ENCODE assay signal across 12 cellular contexts in the genomic region with DNA sequence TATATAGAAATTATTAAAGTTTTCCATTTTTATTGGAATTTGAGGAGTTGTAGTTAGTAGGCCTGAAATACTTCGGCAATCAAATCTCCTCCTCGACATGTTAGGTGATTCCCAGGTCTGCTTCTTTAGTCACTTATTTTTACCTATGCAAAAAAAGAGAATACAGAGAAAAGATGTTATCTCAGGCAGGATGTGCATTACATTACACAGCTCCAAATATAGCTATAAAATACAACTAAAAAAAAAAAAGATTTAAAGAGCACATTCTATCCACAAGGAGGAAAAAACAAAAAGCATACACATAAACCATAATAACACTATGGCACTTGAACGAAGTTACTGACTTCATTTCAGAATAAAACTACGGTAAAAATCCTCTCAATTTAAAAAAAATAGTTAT. TPM values are rescaled to one million over a fixed set of nuclear protein-coding genes. Genes with fewer than 3 reads are reported as not detected.
DNase-seq lines count a peak whose midpoint lies in the region; FAIRE-seq and TF ChIP-seq lines count a peak whose summit lies in the region.
"Had no signal": no experiment of that assay in that cellular context is flagged by ENCODE, and none has a peak within 500 bp of the region (broad histone marks: within the 10 kb centered on the region; RNA-seq: fewer than 3 reads in every experiment).

No MANE protein-coding gene starts in this region.

- peak overlapping the region; percentile 68 for H3K4me3 Mint-ChIP-seq in activated CD4-positive, alpha-beta T cell treated with anti-CD3 and anti-CD28 coated beads, Interleukin-2, amount 10 ng/mL, durations not matched to agents 7 days and 5 days
- H3K4me3 Mint-ChIP-seq in astrocyte (ENCODE audit: unreplicated experiment) (no peak overlapping the region), osteocyte (ENCODE audit: unreplicated experiment) (no peak overlapping the region)

- H3K4me1 Mint-ChIP-seq in activated CD4-positive, alpha-beta T cell treated with anti-CD3 and anti-CD28 coated beads, Interleukin-2, amount 10 ng/mL, durations not matched to agents 7 days and 5 days = peaks cover 58% of the 10 kb centered on the region
- peaks cover 46% of the 10 kb centered on the region for H3K4me1 Mint-ChIP-seq in astrocyte (ENCODE audit: low read depth, unreplicated experiment)
- H3K4me1 Mint-ChIP-seq in osteocyte (ENCODE audit: unreplicated experiment) = peaks cover 77% of the 10 kb centered on the region

- H2AFZ ChIP-seq in astrocyte (ENCODE audit: low read depth, low read length) = no peak overlapping the region

- H3K4me1 ChIP-seq in astrocyte (ENCODE audit: insufficient read depth, low read length) = peaks cover 39% of the 10 kb centered on the region

- H3K4me2 ChIP-seq in astrocyte (ENCODE audit: low read length) = no peak overlapping the region
- H3K4me2 ChIP-seq: A549 had no signal

- H3K36me3 Mint-ChIP-seq in activated CD4-positive, alpha-beta T cell treated with anti-CD3 and anti-CD28 coated beads, Interleukin-2, amount 10 ng/mL, durations not matched to agents 7 days and 5 days (ENCODE audit: low read depth) = peaks cover 87% of the 10 kb centered on the region
- H3K36me3 Mint-ChIP-seq in astrocyte (ENCODE audit: low read depth, unreplicated experiment) (peaks cover 5% of the 10 kb centered on the region), osteocyte (ENCODE audit: unreplicated experiment) (peaks cover 29% of the 10 kb centered on the region)

- peaks cover 7% of the 10 kb centered on the region for H3K36me3 ChIP-seq in astrocyte (ENCODE audit: insufficient read depth, low read length)

- H3K27ac Mint-ChIP-seq in activated CD4-positive, alpha-beta T cell treated with anti-CD3 and anti-CD28 coated beads, Interleukin-2, amount 10 ng/mL, durations not matched to agents 7 days and 5 days = peak overlapping the region; percentile 95
- peak overlapping the region; percentile 15 for H3K27ac Mint-ChIP-seq in astrocyte (ENCODE audit: unreplicated experiment)
- H3K27ac Mint-ChIP-seq in osteocyte (ENCODE audit: unreplicated experiment) = peak overlapping the region; percentile 68

- H3K9ac ChIP-seq in astrocyte (ENCODE audit: low read length) = no peak overlapping the region

- CTCF ChIA-PET in activated CD4-positive, alpha-beta T cell treated with anti-CD3 and anti-CD28 coated beads, Interleukin-2, amount 10 ng/mL, durations not matched to agents 7 days and 5 days (lab: Charles Lee) = interaction anchor here (0.7 to 3.2 kb wide), 12 partner anchors 11 to 599 kb away, joined by 3 to 12 read pairs (median 4); no protein-coding TSS in a partner anchor

- H3K27ac ChIP-seq in astrocyte (ENCODE audit: low read depth, low read length) = no peak overlapping the region
- H3K27ac ChIP-seq: A549 had no signal

- no peak for TF ChIP-seq POLR2A in NB4 (IDR thresholded peaks at IDR 0.05; ENCODE audit: extremely low read depth, insufficient read length)

- H3K9me3 ChIP-seq in astrocyte (ENCODE audit: insufficient read depth, low read depth, low read length) = no peaks in the 10 kb centered on the region
- H3K9me3 ChIP-seq: A549 had no signal

- H3K4me3 ChIP-seq in NB4 (ENCODE audit: low read depth, low read length) = peak overlapping the region; percentile 19
- no peak overlapping the region for H3K4me3 ChIP-seq in astrocyte (ENCODE audit: insufficient read depth, low read depth, low read length)
- H3K4me3 ChIP-seq: A549 had no signal

- no peaks in the 10 kb centered on the region for H4K20me1 ChIP-seq in astrocyte (ENCODE audit: insufficient read depth, low read length)

- no peaks in the 10 kb centered on the region for H3K27me3 Mint-ChIP-seq in activated CD4-positive, alpha-beta T cell treated with anti-CD3 and anti-CD28 coated beads, Interleukin-2, amount 10 ng/mL, durations not matched to agents 7 days and 5 days
- no peaks in the 10 kb centered on the region for H3K27me3 Mint-ChIP-seq in astrocyte (ENCODE audit: low read depth, unreplicated experiment)
- H3K27me3 Mint-ChIP-seq in osteocyte (ENCODE audit: unreplicated experiment) = no peaks in the 10 kb centered on the region

- no peak for TF ChIP-seq CTCF in NB4 (IDR thresholded peaks at IDR 0.05; ENCODE audit: low read depth, low read length)
- no peak for TF ChIP-seq CTCF in astrocyte (IDR thresholded peaks at IDR 0.05; ENCODE audit: insufficient read depth, low read depth, low read length)
- TF ChIP-seq CTCF in osteocyte (IDR thresholded peaks at IDR 0.05) = peak; percentile 27

- DNase-seq in activated CD4-positive, alpha-beta T cell treated with anti-CD3 and anti-CD28 coated beads, Interleukin-2, amount 10 ng/mL, durations not matched to agents 7 days and 5 days = no peak
- DNase-seq in activated CD4-positive, alpha-beta T cell treated with anti-CD3 and anti-CD28 coated beads, Interleukin-2, amount 50 U/mL, for 48 hours = no peak
- DNase-seq in NB4 (ENCODE audit: low read depth) (no peak), astrocyte (ENCODE audit: low read depth) (no peak), osteocyte (ENCODE audit: extremely low spot score, unreplicated experiment) (no peak), HPDE6-E6E7 (ENCODE audit: extremely low spot score) (no peak), occipital lobe (lab: John Stamatoyannopoulos, UW) (no peak)
- DNase-seq in stimulated activated CD4-positive, alpha-beta T cell treated with anti-CD3 and anti-CD28 coated beads, Interleukin-4, amount 100 ng/mL, for 4 hours = no peak
- DNase-seq: KBM-7, NCI-H187, small intestine had no signal

- H3K9me3 Mint-ChIP-seq in activated CD4-positive, alpha-beta T cell treated with anti-CD3 and anti-CD28 coated beads, Interleukin-2, amount 10 ng/mL, durations not matched to agents 7 days and 5 days = no peaks in the 10 kb centered on the region
- H3K9me3 Mint-ChIP-seq in astrocyte (ENCODE audit: unreplicated experiment) (no peaks in the 10 kb centered on the region), osteocyte (ENCODE audit: unreplicated experiment) (no peaks in the 10 kb centered on the region)

- H3K27me3 ChIP-seq in astrocyte (ENCODE audit: insufficient read depth, low read length) = no peaks in the 10 kb centered on the region

- POLR2A ChIA-PET in activated CD4-positive, alpha-beta T cell treated with anti-CD3 and anti-CD28 coated beads, Interleukin-2, amount 10 ng/mL, durations not matched to agents 7 days and 5 days (lab: Charles Lee) = interaction anchor here (0.6 to 1.6 kb wide), 4 partner anchors 10 to 507 kb away, joined by 3 to 7 read pairs (median 4); a partner anchor contains a TSS

- FAIRE-seq in astrocyte (lab: Jason Lieb, UNC) = no peak
- FAIRE-seq: A549, small intestine had no signal

- H3K79me2 ChIP-seq in astrocyte (ENCODE audit: insufficient read depth, low read length) = peaks cover 87% of the 10 kb centered on the region

RNA-seq across cellular contexts. Expression of a gene that starts 8.1 kb away (rescaled TPM):
- total RNA-seq in activated CD4-positive, alpha-beta T cell treated with anti-CD3 and anti-CD28 coated beads, Interleukin-2, amount 10 ng/mL, durations not matched to agents 7 days and 5 days = 100 to 1,000 TPM; 329 to 403 TPM
- total RNA-seq in astrocyte (42.6 and 51.7 TPM in 2 replicates), osteocyte (77.5 and 89.3 TPM in 2 replicates), occipital lobe (8.1 TPM)

Comparison
In these comparisons a context has a peak if more than half of its experiments do, and no peak if none do; other contexts are left out.
1. H3K27ac Mint-ChIP-seq: peak in every context shown above with its lines; median percentile 95 in activated CD4-positive, alpha-beta T cell treated with anti-CD3 and anti-CD28 coated beads, Interleukin-2, amount 10 ng/mL, durations not matched to agents 7 days and 5 days; 68 in osteocyte; 15 in astrocyte.